18 cellular contexts compared by ENCODE assay signal in genomic region chr14:72685456-72685855, GRCh38.
"Had no signal": no experiment of that assay in that cellular context is flagged by ENCODE, and none has a peak within 500 bp of the region (broad histone marks: within the 10 kb centered on the region; RNA-seq: fewer than 3 reads in every experiment).

No MANE protein-coding gene starts in this region.

- H3K4me3 ChIP-seq: MG63, SJSA1, SK-N-MC had no signal

- H3K36me3 ChIP-seq: SJSA1 had no signal

- H3K27me3 ChIP-seq: MG63, SJSA1 had no signal

- H3K9me3 ChIP-seq: MG63, SJSA1 had no signal

- DNase-seq: KBM-7, MG63, NCI-H1092, NCI-H1105 treated with DMSO at 0.1 percent for 48 hours, NCI-H1417 treated with DMSO at 0.1 percent for 48 hours, NCI-H1694, NCI-H187 treated with DMSO at 0.1 percent for 48 hours, NCI-H2029 treated with DMSO at 0.1 percent for 48 hours, NCI-H2107, NCI-H2227 treated with DMSO at 0.1 percent for 48 hours, NCI-H524, NCI-H526 treated with DMSO at 0.1 percent for 48 hours, NCI-H774, Right ventricle myocardium superior, RPMI8226, SIG-M5 had no signal

- H3K27ac ChIP-seq: SJSA1, SK-N-MC had no signal

- H3K4me1 ChIP-seq: SJSA1 had no signal
